35 cellular contexts compared by ENCODE assay signal in the genomic region with DNA sequence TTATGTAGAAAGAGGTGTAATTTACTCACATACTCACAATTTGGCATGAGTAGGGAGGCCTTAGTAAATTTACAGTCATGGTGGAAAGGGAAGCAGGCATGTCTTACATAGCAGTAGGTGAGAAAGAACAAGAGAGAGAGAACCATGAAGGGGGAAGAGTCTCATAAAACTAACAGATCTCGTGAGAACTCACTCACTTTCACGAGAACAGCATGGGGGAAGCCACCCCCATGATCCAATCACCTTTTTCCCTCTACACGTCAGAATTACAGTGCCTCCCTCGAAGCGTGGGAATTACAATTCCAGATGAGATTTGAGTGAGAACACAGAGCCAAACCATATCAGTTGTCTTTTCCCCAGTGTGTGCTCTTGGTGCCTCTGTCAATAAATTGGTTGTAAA.
"Had no signal": no experiment of that assay in that cellular context is flagged by ENCODE, and none has a peak within 500 bp of the region (broad histone marks: within the 10 kb centered on the region; RNA-seq: fewer than 3 reads in every experiment).

No MANE protein-coding gene starts in this region.

- H3K36me3 Mint-ChIP-seq: activated CD8-positive, alpha-beta memory T cell treated with anti-CD3 and anti-CD28 coated beads, Interleukin-2, amount 10 ng/mL, durations not matched to agents 7 days and 5 days; activated naive CD4-positive, alpha-beta T cell treated with anti-CD3 and anti-CD28 coated beads, Interleukin-2, amount 10 ng/mL, durations not matched to agents 7 days and 5 days; activated naive CD4-positive, alpha-beta T cell treated with anti-CD3 and anti-CD28 coated beads, Interleukin-2, amount 50 U/mL, for 24 hours; activated naive CD8-positive, alpha-beta T cell; activated naive CD8-positive, alpha-beta T cell treated with anti-CD3 and anti-CD28 coated beads, Interleukin-2, amount 10 ng/mL, durations not matched to agents 7 days and 5 days had no signal

- ATAC-seq: activated CD4-positive, alpha-beta T cell treated with anti-CD3 and anti-CD28 coated beads for 36 hours; activated CD4-positive, CD25-positive, alpha-beta regulatory T cell treated with anti-CD3 and anti-CD28 coated beads, Interleukin-2, amount 50 U/mL, for 24 hours; activated CD8-positive, alpha-beta memory T cell treated with anti-CD3 and anti-CD28 coated beads, Interleukin-2, amount 10 ng/mL, durations not matched to agents 7 days and 5 days; activated CD8-positive, alpha-beta T cell treated with anti-CD3 and anti-CD28 coated beads, Interleukin-2, amount 10 ng/mL, durations not matched to agents 7 days and 5 days; activated naive CD8-positive, alpha-beta T cell treated with anti-CD3 and anti-CD28 coated beads, Interleukin-2, amount 50 U/mL, for 24 hours had no signal

- H3K4me1 Mint-ChIP-seq: activated CD4-positive, alpha-beta memory T cell treated with anti-CD3 and anti-CD28 coated beads, Interleukin-2, amount 10 ng/mL, durations not matched to agents 7 days and 5 days; activated CD4-positive, alpha-beta T cell treated with anti-CD3 and anti-CD28 coated beads for 36 hours; activated CD4-positive, alpha-beta T cell treated with anti-CD3 and anti-CD28 coated beads, Interleukin-2, amount 10 ng/mL, durations not matched to agents 7 days and 5 days; activated CD8-positive, alpha-beta memory T cell treated with anti-CD3 and anti-CD28 coated beads, Interleukin-2, amount 10 ng/mL, durations not matched to agents 7 days and 5 days; activated naive CD4-positive, alpha-beta T cell treated with anti-CD3 and anti-CD28 coated beads, Interleukin-2, amount 10 ng/mL, durations not matched to agents 7 days and 5 days; activated naive CD4-positive, alpha-beta T cell treated with anti-CD3 and anti-CD28 coated beads, Interleukin-2, amount 50 U/mL, for 24 hours; activated naive CD8-positive, alpha-beta T cell treated with anti-CD3 and anti-CD28 coated beads, Interleukin-2, amount 10 ng/mL, durations not matched to agents 7 days and 5 days; activated naive CD8-positive, alpha-beta T cell treated with anti-CD3 and anti-CD28 coated beads, Interleukin-2, amount 50 U/mL, for 24 hours; brain had no signal

- H3K27ac ChIP-seq: ascending aorta, VCaP had no signal

- H3K4me3 ChIP-seq: ascending aorta had no signal

- H3K27me3 ChIP-seq: ascending aorta had no signal

- H3K4me1 ChIP-seq: ascending aorta had no signal

- H3K4me3 Mint-ChIP-seq: activated CD4-positive, alpha-beta memory T cell treated with anti-CD3 and anti-CD28 coated beads, Interleukin-2, amount 10 ng/mL, durations not matched to agents 7 days and 5 days; activated CD4-positive, alpha-beta T cell treated with anti-CD3 and anti-CD28 coated beads for 36 hours; activated CD4-positive, alpha-beta T cell treated with anti-CD3 and anti-CD28 coated beads, Interleukin-2, amount 10 ng/mL, durations not matched to agents 7 days and 5 days; activated CD8-positive, alpha-beta memory T cell treated with anti-CD3 and anti-CD28 coated beads, Interleukin-2, amount 10 ng/mL, durations not matched to agents 7 days and 5 days; activated CD8-positive, alpha-beta T cell treated with anti-CD3 and anti-CD28 coated beads, Interleukin-2, amount 10 ng/mL, durations not matched to agents 7 days and 5 days; activated naive CD4-positive, alpha-beta T cell treated with anti-CD3 and anti-CD28 coated beads, Interleukin-2, amount 10 ng/mL, durations not matched to agents 7 days and 5 days; activated naive CD4-positive, alpha-beta T cell treated with anti-CD3 and anti-CD28 coated beads, Interleukin-2, amount 50 U/mL, for 24 hours; activated naive CD8-positive, alpha-beta T cell; activated naive CD8-positive, alpha-beta T cell treated with anti-CD3 and anti-CD28 coated beads, Interleukin-2, amount 10 ng/mL, durations not matched to agents 7 days and 5 days; activated naive CD8-positive, alpha-beta T cell treated with anti-CD3 and anti-CD28 coated beads, Interleukin-2, amount 50 U/mL, for 24 hours; activated T-cell treated with anti-CD3 and anti-CD28 coated beads, Interleukin-2, amount 50 U/mL, for 24 hours; brain; T-helper 1 cell treated with Interleukin-12 subunit alpha and Interleukin-12 subunit beta and Interleukin-4 antibody, amounts not matched to agents 30 μg/mL and 1 μg/mL, for 36 hours; T-helper 2 cell treated with Interferon-gamma antibody and Interleukin-4, amounts not matched to agents 5 μg/mL and 100 μg/mL, for 36 hours had no signal

- FAIRE-seq: colon, TTC549 had no signal

- H3K36me3 ChIP-seq: ascending aorta had no signal

- H3K27me3 Mint-ChIP-seq: activated CD4-positive, alpha-beta memory T cell treated with anti-CD3 and anti-CD28 coated beads, Interleukin-2, amount 10 ng/mL, durations not matched to agents 7 days and 5 days; activated CD4-positive, alpha-beta T cell treated with anti-CD3 and anti-CD28 coated beads for 36 hours; activated CD4-positive, alpha-beta T cell treated with anti-CD3 and anti-CD28 coated beads, Interleukin-2, amount 10 ng/mL, durations not matched to agents 7 days and 5 days; activated CD8-positive, alpha-beta memory T cell treated with anti-CD3 and anti-CD28 coated beads, Interleukin-2, amount 10 ng/mL, durations not matched to agents 7 days and 5 days; activated naive CD4-positive, alpha-beta T cell treated with anti-CD3 and anti-CD28 coated beads, Interleukin-2, amount 10 ng/mL, durations not matched to agents 7 days and 5 days; activated naive CD4-positive, alpha-beta T cell treated with anti-CD3 and anti-CD28 coated beads, Interleukin-2, amount 50 U/mL, for 24 hours; activated naive CD8-positive, alpha-beta T cell; activated naive CD8-positive, alpha-beta T cell treated with anti-CD3 and anti-CD28 coated beads, Interleukin-2, amount 10 ng/mL, durations not matched to agents 7 days and 5 days; activated naive CD8-positive, alpha-beta T cell treated with anti-CD3 and anti-CD28 coated beads, Interleukin-2, amount 50 U/mL, for 24 hours; activated T-cell treated with anti-CD3 and anti-CD28 coated beads, Interleukin-2, amount 50 U/mL, for 24 hours had no signal

- H3K9me3 Mint-ChIP-seq: activated CD4-positive, alpha-beta memory T cell treated with anti-CD3 and anti-CD28 coated beads, Interleukin-2, amount 10 ng/mL, durations not matched to agents 7 days and 5 days; activated CD4-positive, alpha-beta T cell treated with anti-CD3 and anti-CD28 coated beads, Interleukin-2, amount 10 ng/mL, durations not matched to agents 7 days and 5 days; activated naive CD4-positive, alpha-beta T cell treated with anti-CD3 and anti-CD28 coated beads, Interleukin-2, amount 10 ng/mL, durations not matched to agents 7 days and 5 days; activated naive CD4-positive, alpha-beta T cell treated with anti-CD3 and anti-CD28 coated beads, Interleukin-2, amount 50 U/mL, for 24 hours; T-helper 1 cell treated with Interleukin-12 subunit alpha and Interleukin-12 subunit beta and Interleukin-4 antibody, amounts not matched to agents 30 μg/mL and 1 μg/mL, for 36 hours had no signal

- H3K27ac Mint-ChIP-seq: activated CD4-positive, alpha-beta memory T cell treated with anti-CD3 and anti-CD28 coated beads, Interleukin-2, amount 10 ng/mL, durations not matched to agents 7 days and 5 days; activated CD4-positive, alpha-beta T cell treated with anti-CD3 and anti-CD28 coated beads for 36 hours; activated CD4-positive, alpha-beta T cell treated with anti-CD3 and anti-CD28 coated beads, Interleukin-2, amount 10 ng/mL, durations not matched to agents 7 days and 5 days; activated CD8-positive, alpha-beta memory T cell treated with anti-CD3 and anti-CD28 coated beads, Interleukin-2, amount 10 ng/mL, durations not matched to agents 7 days and 5 days; activated CD8-positive, alpha-beta T cell treated with anti-CD3 and anti-CD28 coated beads, Interleukin-2, amount 10 ng/mL, durations not matched to agents 7 days and 5 days; activated naive CD4-positive, alpha-beta T cell treated with anti-CD3 and anti-CD28 coated beads, Interleukin-2, amount 10 ng/mL, durations not matched to agents 7 days and 5 days; activated naive CD4-positive, alpha-beta T cell treated with anti-CD3 and anti-CD28 coated beads, Interleukin-2, amount 50 U/mL, for 24 hours; activated naive CD8-positive, alpha-beta T cell; activated naive CD8-positive, alpha-beta T cell treated with anti-CD3 and anti-CD28 coated beads, Interleukin-2, amount 10 ng/mL, durations not matched to agents 7 days and 5 days; activated naive CD8-positive, alpha-beta T cell treated with anti-CD3 and anti-CD28 coated beads, Interleukin-2, amount 50 U/mL, for 24 hours; activated T-cell treated with anti-CD3 and anti-CD28 coated beads, Interleukin-2, amount 50 U/mL, for 24 hours; activated T-helper 2 cell treated with anti-CD3 and anti-CD28 coated beads, Interferon-gamma antibody, Interleukin-2, Interleukin-4, amounts not matched to agents 10 μg/mL and 5 μg/mL and 100 μg/mL, durations not matched to agents 14 hours and 24 hours and 36 hours; brain; T-helper 1 cell treated with Interleukin-12 subunit alpha and Interleukin-12 subunit beta and Interleukin-4 antibody, amounts not matched to agents 30 μg/mL and 1 μg/mL, for 36 hours; T-helper 2 cell treated with Interferon-gamma antibody and Interleukin-4, amounts not matched to agents 5 μg/mL and 100 μg/mL, for 36 hours had no signal

- H3K9me3 ChIP-seq: ascending aorta had no signal

- DNase-seq: activated CD4-positive, alpha-beta memory T cell treated with anti-CD3 and anti-CD28 coated beads, Interleukin-2, amount 10 ng/mL, durations not matched to agents 7 days and 5 days; activated CD4-positive, alpha-beta T cell treated with anti-CD3 and anti-CD28 coated beads for 1 hour; activated CD4-positive, alpha-beta T cell treated with anti-CD3 and anti-CD28 coated beads for 36 hours; activated CD4-positive, alpha-beta T cell treated with anti-CD3 and anti-CD28 coated beads for 48 hours; activated CD4-positive, alpha-beta T cell treated with anti-CD3 and anti-CD28 coated beads, Interleukin-2, amount 10 ng/mL, durations not matched to agents 7 days and 5 days; activated CD4-positive, alpha-beta T cell treated with anti-CD3 and anti-CD28 coated beads, Interleukin-2, amount 50 U/mL, for 48 hours; activated CD4-positive, CD25-positive, alpha-beta regulatory T cell; activated CD8-positive, alpha-beta memory T cell treated with anti-CD3 and anti-CD28 coated beads for 24 hours; activated CD8-positive, alpha-beta memory T cell treated with anti-CD3 and anti-CD28 coated beads, Interleukin-2, amount 10 ng/mL, durations not matched to agents 7 days and 5 days; activated CD8-positive, alpha-beta memory T cell treated with anti-CD3 and anti-CD28 coated beads, Interleukin-2, amount 50 U/mL, for 48 hours; activated CD8-positive, alpha-beta T cell treated with anti-CD3 and anti-CD28 coated beads, Interleukin-2, amount 10 ng/mL, durations not matched to agents 7 days and 5 days; activated effector memory CD4-positive, alpha-beta T cell treated with Interleukin-2 at 50 U/mL for 16 hours; activated gamma-delta T cell; activated naive CD4-positive, alpha-beta T cell treated with anti-CD3 and anti-CD28 coated beads, Interleukin-2, amount 10 ng/mL, durations not matched to agents 7 days and 5 days; activated naive CD4-positive, alpha-beta T cell treated with Interleukin-2 at 50 U/mL for 16 hours; activated naive CD8-positive, alpha-beta T cell treated with anti-CD3 and anti-CD28 coated beads, Interleukin-2, amount 10 ng/mL, durations not matched to agents 7 days and 5 days; activated naive CD8-positive, alpha-beta T cell treated with anti-CD3 and anti-CD28 coated beads, Interleukin-2, amount 50 U/mL, for 24 hours; activated T-cell treated with anti-CD3 and anti-CD28 coated beads, Interleukin-2, amount 50 U/mL, for 24 hours; activated T-cell treated with anti-CD3 and anti-CD28 coated beads, Interleukin-2, amount 50 U/mL, for 48 hours; amygdala; anterior cingulate cortex; central memory CD4-positive, alpha-beta T cell; T-helper 2 cell; T-helper 9 cell had no signal
